11 cellular contexts compared by ENCODE assay signal in the genomic region with DNA sequence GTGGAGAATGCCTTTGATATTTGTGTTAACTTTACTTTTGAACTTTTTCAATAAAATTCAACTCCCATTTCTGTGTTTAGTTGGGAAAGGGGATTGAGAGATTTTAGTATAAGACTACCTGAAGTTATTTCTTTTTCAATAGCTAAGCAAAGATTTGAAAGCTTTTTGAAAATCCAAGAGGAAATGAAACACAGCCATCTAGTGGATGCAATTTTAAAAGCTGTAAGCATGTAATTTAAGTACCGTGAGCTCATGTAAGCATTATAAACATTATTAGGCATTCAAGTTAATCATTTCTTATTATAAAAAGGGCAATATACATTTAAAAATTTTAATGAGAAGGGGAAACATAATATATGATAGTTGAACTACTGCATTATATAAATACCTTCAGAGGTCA.
DNase-seq lines count a peak whose midpoint lies in the region; ATAC-seq, FAIRE-seq and TF ChIP-seq lines count a peak whose summit lies in the region.
"Had no signal": no experiment of that assay in that cellular context is flagged by ENCODE, and none has a peak within 500 bp of the region (broad histone marks: within the 10 kb centered on the region; RNA-seq: fewer than 3 reads in every experiment).

No MANE protein-coding gene starts in this region.

- H3K36me3 Mint-ChIP-seq in HFFc6 (ENCODE audit: low read depth) = no peaks in the 10 kb centered on the region
- peaks cover 10% of the 10 kb centered on the region for H3K36me3 Mint-ChIP-seq in WTC11

- no peaks in the 10 kb centered on the region for H3K36me3 ChIP-seq in body of pancreas (replicated peaks in 1 of 2; ENCODE audit: insufficient read depth in 1 of 2, low read depth in 2 of 2)
- H3K36me3 ChIP-seq: esophagus squamous epithelium, prostate gland had no signal

- DNase-seq in AG10803 (ENCODE audit: low read depth) (peak; percentile 16), HFFc6 (peak; percentile 4), SW480 (ENCODE audit: low spot score) (peak; percentile 36), WTC11 (ENCODE audit: low spot score) (no peak), body of pancreas (no peak)
- DNase-seq: esophagus squamous epithelium; stimulated activated naive CD8-positive, alpha-beta T cell treated with anti-CD3 and anti-CD28 coated beads, Interleukin-15, Interleukin-2, amounts not matched to agents 100 U/mL and 50 U/mL, for 24 hours had no signal

- no peak overlapping the region for H3K27ac Mint-ChIP-seq in HFFc6
- no peak overlapping the region for H3K27ac Mint-ChIP-seq in WTC11

- intact Hi-C loops in body of pancreas (cut with DNase I) = no loop called here

- no peak overlapping the region for H3K4me3 Mint-ChIP-seq in HFFc6
- no peak overlapping the region for H3K4me3 Mint-ChIP-seq in WTC11

- H3K4me3 ChIP-seq in AG10803 (ENCODE audit: low read length) (no peak overlapping the region), body of pancreas (no peak overlapping the region)
- H3K4me3 ChIP-seq: esophagus squamous epithelium, prostate gland had no signal

- H3K9me3 Mint-ChIP-seq in HFFc6 (no peaks in the 10 kb centered on the region), WTC11 (peaks cover 14% of the 10 kb centered on the region)

- peak; percentile 49 for TF ChIP-seq CTCF in AG10803 (conservative IDR thresholded peaks at IDR 0.05; ENCODE audit: low read length)
- peak; percentile 73 for TF ChIP-seq CTCF in HFFc6 (IDR thresholded peaks at IDR 0.05)
- TF ChIP-seq CTCF in WTC11 (IDR thresholded peaks at IDR 0.05) = no peak
- peak in 1 of 7 experiments; percentile 12 for TF ChIP-seq CTCF in body of pancreas (IDR thresholded peaks at IDR 0.05)

- no peak for TF ChIP-seq POLR2A in body of pancreas (IDR thresholded peaks at IDR 0.05)

- no peaks in the 10 kb centered on the region for H3K4me1 Mint-ChIP-seq in HFFc6 (ENCODE audit: low read depth)
- peaks cover 6% of the 10 kb centered on the region for H3K4me1 Mint-ChIP-seq in WTC11

- H3K27ac ChIP-seq in body of pancreas = no peak overlapping the region
- H3K27ac ChIP-seq: esophagus squamous epithelium, prostate gland had no signal

- POLR2A ChIA-PET in WTC11 (lab: Charles Lee) = no interaction called here

- FAIRE-seq in islet of Langerhans (lab: Jason Lieb, UNC) = peak; percentile 64

- ATAC-seq in WTC11 (no peak), HG02759 (IDR thresholded peaks at IDR 0.05; ENCODE audit: unreplicated experiment) (no peak), GM21515 (IDR thresholded peaks at IDR 0.05; ENCODE audit: unreplicated experiment) (no peak), body of pancreas (no peak)
- ATAC-seq: stimulated activated naive CD8-positive, alpha-beta T cell treated with anti-CD3 and anti-CD28 coated beads, Interleukin-15, Interleukin-2, amounts not matched to agents 100 U/mL and 50 U/mL, for 24 hours had no signal

- no peaks in the 10 kb centered on the region for H3K4me1 ChIP-seq in body of pancreas
- H3K4me1 ChIP-seq: esophagus squamous epithelium, prostate gland had no signal

- 19 to 35% methylated on average over 1 of the region's 1 CpG for WGBS in body of pancreas, 2 donors

- H3K27me3 Mint-ChIP-seq in HFFc6 (ENCODE audit: insufficient read depth) (peaks cover 2% of the 10 kb centered on the region), WTC11 (ENCODE audit: low read depth) (no peaks in the 10 kb centered on the region)

- CTCF ChIA-PET in WTC11 (lab: Charles Lee) = interaction anchor here (0.7 to 1.4 kb wide), 14 partner anchors 12 to 487 kb away, joined by 3 to 15 read pairs (median 4); partner anchors contain the start of genes CCDC171 and TTC39B

- H3K27me3 ChIP-seq in body of pancreas = no peaks in the 10 kb centered on the region
- H3K27me3 ChIP-seq: esophagus squamous epithelium had no signal

- H3K9me3 ChIP-seq in body of pancreas = no peaks in the 10 kb centered on the region
- H3K9me3 ChIP-seq: esophagus squamous epithelium, prostate gland had no signal

TF ChIP-seq in WTC11, 78 proteins besides CTCF, POLR2A, EP300 and RAD21:
- no peak for TF ChIP-seq ZNF219 (CRISPR knock-in tag; IDR thresholded peaks at IDR 0.05; ENCODE audit: borderline replicate concordance)
- no peak for TF ChIP-seq FOXP1 (CRISPR knock-in tag; IDR thresholded peaks at IDR 0.05; ENCODE audit: borderline replicate concordance)
- TF ChIP-seq ZSCAN18 (CRISPR knock-in tag; IDR thresholded peaks at IDR 0.05) = no peak
- no peak for TF ChIP-seq NR3C1 (CRISPR knock-in tag; conservative IDR thresholded peaks at IDR 0.05; ENCODE audit: low read depth)
- TF ChIP-seq FOXJ3 (CRISPR knock-in tag; IDR thresholded peaks at IDR 0.05; ENCODE audit: borderline replicate concordance) = no peak
- no peak for TF ChIP-seq SP1 (CRISPR knock-in tag; conservative IDR thresholded peaks at IDR 0.05)
- no peak for TF ChIP-seq E2F5 (CRISPR knock-in tag; IDR thresholded peaks at IDR 0.05)
- no peak for TF ChIP-seq IRF2 (CRISPR knock-in tag; IDR thresholded peaks at IDR 0.05; ENCODE audit: borderline replicate concordance, low read depth)
- no peak for TF ChIP-seq NFE2L1 (CRISPR knock-in tag; IDR thresholded peaks at IDR 0.05)
- no peak for TF ChIP-seq KAT7 (CRISPR knock-in tag; IDR thresholded peaks at IDR 0.05; ENCODE audit: borderline replicate concordance)
- TF ChIP-seq STAT6 (CRISPR knock-in tag; conservative IDR thresholded peaks at IDR 0.05; ENCODE audit: low read depth) = no peak
- TF ChIP-seq ZNF263 (CRISPR knock-in tag; IDR thresholded peaks at IDR 0.05; ENCODE audit: low read depth) = no peak
- TF ChIP-seq, protein P1, sequence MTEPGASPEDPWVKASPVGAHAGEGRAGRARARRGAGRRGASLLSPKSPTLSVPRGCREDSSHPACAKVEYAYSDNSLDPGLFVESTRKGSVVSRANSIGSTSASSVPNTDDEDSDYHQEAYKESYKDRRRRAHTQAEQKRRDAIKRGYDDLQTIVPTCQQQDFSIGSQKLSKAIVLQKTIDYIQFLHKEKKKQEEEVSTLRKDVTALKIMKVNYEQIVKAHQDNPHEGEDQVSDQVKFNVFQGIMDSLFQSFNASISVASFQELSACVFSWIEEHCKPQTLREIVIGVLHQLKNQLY (CRISPR knock-in tag; IDR thresholded peaks at IDR 0.05) = no peak
- TF ChIP-seq JUN (CRISPR knock-in tag; IDR thresholded peaks at IDR 0.05) = no peak
- TF ChIP-seq, protein P2, sequence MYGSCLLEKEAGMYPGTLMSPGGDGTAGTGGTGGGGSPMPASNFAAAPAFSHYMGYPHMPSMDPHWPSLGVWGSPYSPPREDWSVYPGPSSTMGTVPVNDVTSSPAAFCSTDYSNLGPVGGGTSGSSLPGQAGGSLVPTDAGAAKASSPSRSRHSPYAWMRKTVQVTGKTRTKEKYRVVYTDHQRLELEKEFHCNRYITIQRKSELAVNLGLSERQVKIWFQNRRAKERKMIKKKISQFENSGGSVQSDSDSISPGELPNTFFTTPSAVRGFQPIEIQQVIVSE (CRISPR knock-in tag; IDR thresholded peaks at IDR 0.05; ENCODE audit: borderline replicate concordance) = no peak
TF ChIP-seq in WTC11: peak in this region for 0.

Comparison
In these comparisons a context has a peak if more than half of its experiments do, and no peak if none do; other contexts are left out.
1. DNase-seq: peak in AG10803 (single experiment), HFFc6 (single experiment) and SW480 (single experiment); none in WTC11 (single experiment) and body of pancreas (0 of 4).